9 cellular contexts compared by ENCODE assay signal in genomic region chr2:26577442-26578433, GRCh38.
DNase-seq lines count a peak whose midpoint lies in the region; ATAC-seq and TF ChIP-seq lines count a peak whose summit lies in the region.
"Had no signal": no experiment of that assay in that cellular context is flagged by ENCODE, and none has a peak within 500 bp of the region (broad histone marks: within the 10 kb centered on the region; RNA-seq: fewer than 3 reads in every experiment).

No MANE protein-coding gene starts in this region.

- no peak for TF ChIP-seq POLR2A in uterus (IDR thresholded peaks at IDR 0.05)

- H3K36me3 ChIP-seq in SJCRH30 (no peaks in the 10 kb centered on the region), uterus (no peaks in the 10 kb centered on the region)

- intact Hi-C loops in head of caudate nucleus (cut with DNase I) (loop anchor here (10.0 kb wide), 1 partner anchor 73 kb away; no protein-coding TSS in a partner anchor), posterior cingulate gyrus (cut with DNase I) (no loop called here), uterus (cut with DNase I; ENCODE audit: low total_unique reads) (no loop called here)

- H3K27ac ChIP-seq in SJCRH30 (no peak overlapping the region), uterus (no peak overlapping the region)
- H3K27ac ChIP-seq: epithelial cell of prostate had no signal

- DNase-seq in EH (ENCODE audit: low read depth) (peak; percentile 69), LNCaP clone FGC (ENCODE audit: low read depth) (no peak), SJCRH30 (peak; percentile 66 to 85), head of caudate nucleus (peak; percentile 19 to 85 (median 72)), posterior cingulate gyrus (peak in 9 of 10 donors; percentile 47 to 95 (median 73)), uterus (peak; percentile 26 to 50)
- peak; percentile 42 for DNase-seq in activated gamma-delta T cell treated with anti-CD3 and anti-CD28 coated beads, Interleukin-2, amount 50 U/mL, for 16 hours (ENCODE audit: low read depth)

- TF ChIP-seq CTCF in LNCaP clone FGC (IDR thresholded peaks at IDR 0.05; ENCODE audit: control insufficient read depth, extremely low read depth, insufficient read depth) (peak; percentile 87), uterus (IDR thresholded peaks at IDR 0.05) (peak; percentile 78 to 86 (median 80))

- H3K4me3 ChIP-seq in LNCaP clone FGC (ENCODE audit: low read depth, low read length) (no peak overlapping the region), SJCRH30 (no peak overlapping the region), uterus (no peak overlapping the region)

- H3K4me1 ChIP-seq in SJCRH30 (no peaks in the 10 kb centered on the region), uterus (no peaks in the 10 kb centered on the region)

- H3K9me3 ChIP-seq in SJCRH30 (replicated peaks) (no peaks in the 10 kb centered on the region), uterus (no peaks in the 10 kb centered on the region)

- no peak for ATAC-seq in HG02884 (IDR thresholded peaks at IDR 0.05; ENCODE audit: unreplicated experiment)

- H3K27me3 ChIP-seq in SJCRH30: peaks cover 42% of the 10 kb centered on the region
- H3K27me3 ChIP-seq in uterus: no peaks in the 10 kb centered on the region
